Comparison of ENCODE assay signal across 1 cellular context in the genomic region with DNA sequence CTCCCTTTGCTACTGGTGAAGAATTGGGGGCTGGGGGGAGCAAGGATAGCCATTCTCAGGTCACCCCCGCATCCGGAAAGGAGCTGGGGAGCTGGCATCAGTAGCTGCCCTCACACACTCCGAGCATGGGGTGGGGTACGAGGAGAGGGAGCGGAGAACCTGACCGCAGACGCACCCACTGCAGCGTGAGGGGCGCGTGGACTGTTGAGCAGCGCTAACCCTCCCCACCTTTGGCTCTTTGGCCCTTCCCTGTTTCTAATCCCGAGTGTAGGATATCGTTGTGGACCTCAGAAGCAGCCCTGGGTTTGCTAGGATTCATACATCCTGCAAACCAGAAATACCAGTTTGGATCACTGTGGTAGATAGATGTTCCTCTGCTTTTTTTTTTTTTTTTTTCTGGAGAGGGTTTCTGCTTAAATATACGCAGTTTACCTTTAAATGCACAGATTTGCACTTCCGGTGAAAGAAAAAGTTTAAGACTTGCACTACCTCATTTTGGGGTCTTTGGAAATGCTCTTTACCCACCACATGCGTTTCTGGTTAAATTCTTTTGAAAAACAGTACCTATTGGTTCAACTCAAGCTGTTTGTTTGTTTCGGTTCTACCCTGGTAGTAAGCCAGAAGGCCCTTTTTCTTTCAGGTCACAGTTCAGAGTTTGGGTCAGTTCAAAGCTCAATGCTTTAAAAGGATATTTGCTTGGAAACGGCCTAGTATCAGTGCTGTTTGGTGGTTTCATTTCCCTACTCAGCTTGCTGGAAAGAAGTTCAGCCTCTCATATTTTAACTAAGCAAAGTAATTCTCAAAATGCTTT.
TF ChIP-seq lines count a peak whose summit lies in the region.

No MANE protein-coding gene starts in this region.

TF ChIP-seq in GM12878, 131 proteins besides CTCF, POLR2A, EP300 and RAD21 (continued from another document and continues in another):
- TF ChIP-seq, protein P1, sequence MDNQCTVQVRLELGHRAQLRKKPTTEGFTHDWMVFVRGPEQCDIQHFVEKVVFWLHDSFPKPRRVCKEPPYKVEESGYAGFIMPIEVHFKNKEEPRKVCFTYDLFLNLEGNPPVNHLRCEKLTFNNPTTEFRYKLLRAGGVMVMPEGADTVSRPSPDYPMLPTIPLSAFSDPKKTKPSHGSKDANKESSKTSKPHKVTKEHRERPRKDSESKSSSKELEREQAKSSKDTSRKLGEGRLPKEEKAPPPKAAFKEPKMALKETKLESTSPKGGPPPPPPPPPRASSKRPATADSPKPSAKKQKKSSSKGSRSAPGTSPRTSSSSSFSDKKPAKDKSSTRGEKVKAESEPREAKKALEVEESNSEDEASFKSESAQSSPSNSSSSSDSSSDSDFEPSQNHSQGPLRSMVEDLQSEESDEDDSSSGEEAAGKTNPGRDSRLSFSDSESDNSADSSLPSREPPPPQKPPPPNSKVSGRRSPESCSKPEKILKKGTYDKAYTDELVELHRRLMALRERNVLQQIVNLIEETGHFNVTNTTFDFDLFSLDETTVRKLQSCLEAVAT (IDR thresholded peaks at IDR 0.05), result 0 out of 2 replicates have a peak, but pooled peaks have one; percentile 45
- TF ChIP-seq JUNB (IDR thresholded peaks at IDR 0.05) (no peak), CHD1 (IDR thresholded peaks at IDR 0.05; ENCODE audit: low read depth, low read length) (no peak), ZNF217 (IDR thresholded peaks at IDR 0.05) (no peak), ZSCAN29 (IDR thresholded peaks at IDR 0.05) (no peak), GATAD2B (conservative IDR thresholded peaks at IDR 0.05; ENCODE audit: low read depth) (no peak), LARP7 (IDR thresholded peaks at IDR 0.05) (no peak), FOS (IDR thresholded peaks at IDR 0.05; ENCODE audit: borderline replicate concordance, extremely low read depth, insufficient read length) (no peak), NR2C1 (IDR thresholded peaks at IDR 0.05) (peak; percentile 87), CREB1 (IDR thresholded peaks at IDR 0.05; ENCODE audit: low read depth) (peak; percentile 21; the same call in 1 of the 2 replicates), SMC3 (IDR thresholded peaks at IDR 0.05; ENCODE audit: borderline replicate concordance, low read length) (no peak), DPF2 (IDR thresholded peaks at IDR 0.05) (no peak), BCL11A (IDR thresholded peaks at IDR 0.05; ENCODE audit: low read depth, low read length) (no peak), CHD2 (IDR thresholded peaks at IDR 0.05; ENCODE audit: borderline replicate concordance, low read depth, low read length) (no peak), KDM1A (IDR thresholded peaks at IDR 0.05; ENCODE audit: borderline replicate concordance) (no peak), ZNF207 (IDR thresholded peaks at IDR 0.05; ENCODE audit: borderline replicate concordance) (no peak), EZH2 (IDR thresholded peaks at IDR 0.05; ENCODE audit: borderline replicate concordance, control insufficient read depth, low read depth, low read length) (no peak), RB1 (IDR thresholded peaks at IDR 0.05; ENCODE audit: borderline replicate concordance) (no peak), KLF5 (IDR thresholded peaks at IDR 0.05; ENCODE audit: partially characterized antibody) (no peak), CBFB (IDR thresholded peaks at IDR 0.05; ENCODE audit: low read depth) (no peak), POLR2AphosphoS5 (IDR thresholded peaks at IDR 0.05; ENCODE audit: low read length) (0 out of 2 replicates have a peak, but pooled peaks have one; percentile 38), TARDBP (IDR thresholded peaks at IDR 0.05; ENCODE audit: borderline replicate concordance) (no peak), IKZF1 (conservative IDR thresholded peaks at IDR 0.05) (no peak), NFXL1 (IDR thresholded peaks at IDR 0.05; ENCODE audit: borderline replicate concordance) (no peak), TCF12 (IDR thresholded peaks at IDR 0.05; ENCODE audit: low read depth, low read length) (no peak), CBX5 (IDR thresholded peaks at IDR 0.05; ENCODE audit: low read depth) (no peak), RELA (IDR thresholded peaks at IDR 0.05; ENCODE audit: borderline replicate concordance, partially characterized antibody) (no peak), SUZ12 (IDR thresholded peaks at IDR 0.05; ENCODE audit: unreplicated experiment) (no peak), BACH1 (IDR thresholded peaks at IDR 0.05; ENCODE audit: borderline replicate concordance) (no peak), NR2F1 (conservative IDR thresholded peaks at IDR 0.05) (peak; percentile 60; the same call in 1 of the 2 replicates), NR2C2 (IDR thresholded peaks at IDR 0.05; ENCODE audit: borderline replicate concordance, control insufficient read depth, insufficient read length, low read depth) (no peak)
- TF ChIP-seq, protein P2, sequence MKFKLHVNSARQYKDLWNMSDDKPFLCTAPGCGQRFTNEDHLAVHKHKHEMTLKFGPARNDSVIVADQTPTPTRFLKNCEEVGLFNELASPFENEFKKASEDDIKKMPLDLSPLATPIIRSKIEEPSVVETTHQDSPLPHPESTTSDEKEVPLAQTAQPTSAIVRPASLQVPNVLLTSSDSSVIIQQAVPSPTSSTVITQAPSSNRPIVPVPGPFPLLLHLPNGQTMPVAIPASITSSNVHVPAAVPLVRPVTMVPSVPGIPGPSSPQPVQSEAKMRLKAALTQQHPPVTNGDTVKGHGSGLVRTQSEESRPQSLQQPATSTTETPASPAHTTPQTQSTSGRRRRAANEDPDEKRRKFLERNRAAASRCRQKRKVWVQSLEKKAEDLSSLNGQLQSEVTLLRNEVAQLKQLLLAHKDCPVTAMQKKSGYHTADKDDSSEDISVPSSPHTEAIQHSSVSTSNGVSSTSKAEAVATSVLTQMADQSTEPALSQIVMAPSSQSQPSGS (IDR thresholded peaks at IDR 0.05; ENCODE audit: low read length), result no peak
- TF ChIP-seq, protein P3, sequence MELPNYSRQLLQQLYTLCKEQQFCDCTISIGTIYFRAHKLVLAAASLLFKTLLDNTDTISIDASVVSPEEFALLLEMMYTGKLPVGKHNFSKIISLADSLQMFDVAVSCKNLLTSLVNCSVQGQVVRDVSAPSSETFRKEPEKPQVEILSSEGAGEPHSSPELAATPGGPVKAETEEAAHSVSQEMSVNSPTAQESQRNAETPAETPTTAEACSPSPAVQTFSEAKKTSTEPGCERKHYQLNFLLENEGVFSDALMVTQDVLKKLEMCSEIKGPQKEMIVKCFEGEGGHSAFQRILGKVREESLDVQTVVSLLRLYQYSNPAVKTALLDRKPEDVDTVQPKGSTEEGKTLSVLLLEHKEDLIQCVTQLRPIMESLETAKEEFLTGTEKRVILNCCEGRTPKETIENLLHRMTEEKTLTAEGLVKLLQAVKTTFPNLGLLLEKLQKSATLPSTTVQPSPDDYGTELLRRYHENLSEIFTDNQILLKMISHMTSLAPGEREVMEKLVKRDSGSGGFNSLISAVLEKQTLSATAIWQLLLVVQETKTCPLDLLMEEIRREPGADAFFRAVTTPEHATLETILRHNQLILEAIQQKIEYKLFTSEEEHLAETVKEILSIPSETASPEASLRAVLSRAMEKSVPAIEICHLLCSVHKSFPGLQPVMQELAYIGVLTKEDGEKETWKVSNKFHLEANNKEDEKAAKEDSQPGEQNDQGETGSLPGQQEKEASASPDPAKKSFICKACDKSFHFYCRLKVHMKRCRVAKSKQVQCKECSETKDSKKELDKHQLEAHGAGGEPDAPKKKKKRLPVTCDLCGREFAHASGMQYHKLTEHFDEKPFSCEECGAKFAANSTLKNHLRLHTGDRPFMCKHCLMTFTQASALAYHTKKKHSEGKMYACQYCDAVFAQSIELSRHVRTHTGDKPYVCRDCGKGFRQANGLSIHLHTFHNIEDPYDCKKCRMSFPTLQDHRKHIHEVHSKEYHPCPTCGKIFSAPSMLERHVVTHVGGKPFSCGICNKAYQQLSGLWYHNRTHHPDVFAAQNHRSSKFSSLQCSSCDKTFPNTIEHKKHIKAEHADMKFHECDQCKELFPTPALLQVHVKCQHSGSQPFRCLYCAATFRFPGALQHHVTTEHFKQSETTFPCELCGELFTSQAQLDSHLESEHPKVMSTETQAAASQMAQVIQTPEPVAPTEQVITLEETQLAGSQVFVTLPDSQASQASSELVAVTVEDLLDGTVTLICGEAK (IDR thresholded peaks at IDR 0.05; ENCODE audit: borderline replicate concordance), result no peak
- TF ChIP-seq, protein P4, sequence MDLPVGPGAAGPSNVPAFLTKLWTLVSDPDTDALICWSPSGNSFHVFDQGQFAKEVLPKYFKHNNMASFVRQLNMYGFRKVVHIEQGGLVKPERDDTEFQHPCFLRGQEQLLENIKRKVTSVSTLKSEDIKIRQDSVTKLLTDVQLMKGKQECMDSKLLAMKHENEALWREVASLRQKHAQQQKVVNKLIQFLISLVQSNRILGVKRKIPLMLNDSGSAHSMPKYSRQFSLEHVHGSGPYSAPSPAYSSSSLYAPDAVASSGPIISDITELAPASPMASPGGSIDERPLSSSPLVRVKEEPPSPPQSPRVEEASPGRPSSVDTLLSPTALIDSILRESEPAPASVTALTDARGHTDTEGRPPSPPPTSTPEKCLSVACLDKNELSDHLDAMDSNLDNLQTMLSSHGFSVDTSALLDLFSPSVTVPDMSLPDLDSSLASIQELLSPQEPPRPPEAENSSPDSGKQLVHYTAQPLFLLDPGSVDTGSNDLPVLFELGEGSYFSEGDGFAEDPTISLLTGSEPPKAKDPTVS (IDR thresholded peaks at IDR 0.05; ENCODE audit: low read depth, low read length), result no peak
- TF ChIP-seq, protein P5, sequence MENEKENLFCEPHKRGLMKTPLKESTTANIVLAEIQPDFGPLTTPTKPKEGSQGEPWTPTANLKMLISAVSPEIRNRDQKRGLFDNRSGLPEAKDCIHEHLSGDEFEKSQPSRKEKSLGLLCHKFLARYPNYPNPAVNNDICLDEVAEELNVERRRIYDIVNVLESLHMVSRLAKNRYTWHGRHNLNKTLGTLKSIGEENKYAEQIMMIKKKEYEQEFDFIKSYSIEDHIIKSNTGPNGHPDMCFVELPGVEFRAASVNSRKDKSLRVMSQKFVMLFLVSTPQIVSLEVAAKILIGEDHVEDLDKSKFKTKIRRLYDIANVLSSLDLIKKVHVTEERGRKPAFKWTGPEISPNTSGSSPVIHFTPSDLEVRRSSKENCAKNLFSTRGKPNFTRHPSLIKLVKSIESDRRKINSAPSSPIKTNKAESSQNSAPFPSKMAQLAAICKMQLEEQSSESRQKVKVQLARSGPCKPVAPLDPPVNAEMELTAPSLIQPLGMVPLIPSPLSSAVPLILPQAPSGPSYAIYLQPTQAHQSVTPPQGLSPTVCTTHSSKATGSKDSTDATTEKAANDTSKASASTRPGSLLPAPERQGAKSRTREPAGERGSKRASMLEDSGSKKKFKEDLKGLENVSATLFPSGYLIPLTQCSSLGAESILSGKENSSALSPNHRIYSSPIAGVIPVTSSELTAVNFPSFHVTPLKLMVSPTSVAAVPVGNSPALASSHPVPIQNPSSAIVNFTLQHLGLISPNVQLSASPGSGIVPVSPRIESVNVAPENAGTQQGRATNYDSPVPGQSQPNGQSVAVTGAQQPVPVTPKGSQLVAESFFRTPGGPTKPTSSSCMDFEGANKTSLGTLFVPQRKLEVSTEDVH (IDR thresholded peaks at IDR 0.05; ENCODE audit: low read depth, partially characterized antibody), result no peak
- TF ChIP-seq, protein P6, sequence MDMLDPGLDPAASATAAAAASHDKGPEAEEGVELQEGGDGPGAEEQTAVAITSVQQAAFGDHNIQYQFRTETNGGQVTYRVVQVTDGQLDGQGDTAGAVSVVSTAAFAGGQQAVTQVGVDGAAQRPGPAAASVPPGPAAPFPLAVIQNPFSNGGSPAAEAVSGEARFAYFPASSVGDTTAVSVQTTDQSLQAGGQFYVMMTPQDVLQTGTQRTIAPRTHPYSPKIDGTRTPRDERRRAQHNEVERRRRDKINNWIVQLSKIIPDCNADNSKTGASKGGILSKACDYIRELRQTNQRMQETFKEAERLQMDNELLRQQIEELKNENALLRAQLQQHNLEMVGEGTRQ (IDR thresholded peaks at IDR 0.05; ENCODE audit: borderline replicate concordance, low read depth, low read length), result no peak
- TF ChIP-seq, protein P7, sequence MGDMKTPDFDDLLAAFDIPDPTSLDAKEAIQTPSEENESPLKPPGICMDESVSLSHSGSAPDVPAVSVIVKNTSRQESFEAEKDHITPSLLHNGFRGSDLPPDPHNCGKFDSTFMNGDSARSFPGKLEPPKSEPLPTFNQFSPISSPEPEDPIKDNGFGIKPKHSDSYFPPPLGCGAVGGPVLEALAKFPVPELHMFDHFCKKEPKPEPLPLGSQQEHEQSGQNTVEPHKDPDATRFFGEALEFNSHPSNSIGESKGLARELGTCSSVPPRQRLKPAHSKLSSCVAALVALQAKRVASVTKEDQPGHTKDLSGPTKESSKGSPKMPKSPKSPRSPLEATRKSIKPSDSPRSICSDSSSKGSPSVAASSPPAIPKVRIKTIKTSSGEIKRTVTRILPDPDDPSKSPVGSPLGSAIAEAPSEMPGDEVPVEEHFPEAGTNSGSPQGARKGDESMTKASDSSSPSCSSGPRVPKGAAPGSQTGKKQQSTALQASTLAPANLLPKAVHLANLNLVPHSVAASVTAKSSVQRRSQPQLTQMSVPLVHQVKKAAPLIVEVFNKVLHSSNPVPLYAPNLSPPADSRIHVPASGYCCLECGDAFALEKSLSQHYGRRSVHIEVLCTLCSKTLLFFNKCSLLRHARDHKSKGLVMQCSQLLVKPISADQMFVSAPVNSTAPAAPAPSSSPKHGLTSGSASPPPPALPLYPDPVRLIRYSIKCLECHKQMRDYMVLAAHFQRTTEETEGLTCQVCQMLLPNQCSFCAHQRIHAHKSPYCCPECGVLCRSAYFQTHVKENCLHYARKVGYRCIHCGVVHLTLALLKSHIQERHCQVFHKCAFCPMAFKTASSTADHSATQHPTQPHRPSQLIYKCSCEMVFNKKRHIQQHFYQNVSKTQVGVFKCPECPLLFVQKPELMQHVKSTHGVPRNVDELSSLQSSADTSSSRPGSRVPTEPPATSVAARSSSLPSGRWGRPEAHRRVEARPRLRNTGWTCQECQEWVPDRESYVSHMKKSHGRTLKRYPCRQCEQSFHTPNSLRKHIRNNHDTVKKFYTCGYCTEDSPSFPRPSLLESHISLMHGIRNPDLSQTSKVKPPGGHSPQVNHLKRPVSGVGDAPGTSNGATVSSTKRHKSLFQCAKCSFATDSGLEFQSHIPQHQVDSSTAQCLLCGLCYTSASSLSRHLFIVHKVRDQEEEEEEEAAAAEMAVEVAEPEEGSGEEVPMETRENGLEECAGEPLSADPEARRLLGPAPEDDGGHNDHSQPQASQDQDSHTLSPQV (IDR thresholded peaks at IDR 0.05), result no peak
